Comparison of ENCODE assay signal across 26 cellular contexts in genomic region chr16:6549415-6549814, GRCh38.
DNase-seq lines count a peak whose midpoint lies in the region; ATAC-seq, FAIRE-seq and TF ChIP-seq lines count a peak whose summit lies in the region.
"Had no signal": no experiment of that assay in that cellular context is flagged by ENCODE, and none has a peak within 500 bp of the region (broad histone marks: within the 10 kb centered on the region; RNA-seq: fewer than 3 reads in every experiment).

No MANE protein-coding gene starts in this region.

- no peaks in the 10 kb centered on the region for H3K79me2 ChIP-seq in HepG2 (ENCODE audit: insufficient read depth, low read length)

- no peak overlapping the region for H3K27ac ChIP-seq in HepG2 (ENCODE audit: extremely low read length, insufficient read depth, low read length)
- no peak overlapping the region for H3K27ac ChIP-seq in right lobe of liver
- no peak overlapping the region for H3K27ac ChIP-seq in esophagus squamous epithelium
- H3K27ac ChIP-seq: 22Rv1, A549, BLaER1 had no signal

- H3K4me3 ChIP-seq in HepG2 (replicated peaks in 1 of 3; ENCODE audit: insufficient read depth in 1 of 3, low read depth in 2 of 3, low read length in 3 of 3) (no peak overlapping the region), right lobe of liver (no peak overlapping the region), NB4 (ENCODE audit: low read depth, low read length) (no peak overlapping the region), esophagus squamous epithelium (no peak overlapping the region)
- H3K4me3 ChIP-seq: A549, BLaER1, GM12878 had no signal

- H3K4me2 ChIP-seq in HepG2 (ENCODE audit: low read depth, low read length) = no peak overlapping the region
- H3K4me2 ChIP-seq: A549, BLaER1 had no signal

- no peaks in the 10 kb centered on the region for H4K20me1 ChIP-seq in HepG2 (ENCODE audit: insufficient read depth, low read length)
- H4K20me1 ChIP-seq: BLaER1 had no signal

- FAIRE-seq in HepG2 (lab: Jason Lieb, UNC) = no peak
- FAIRE-seq: A549, GM12878, GM12892, GM18507, GM19239 had no signal

- ATAC-seq in HepG2 (no peak), right lobe of liver (no peak)
- ATAC-seq: A549, GM12878 had no signal

- TF ChIP-seq POLR2A in HepG2 (IDR thresholded peaks at IDR 0.05; ENCODE audit: insufficient read depth in 1 of 2, low read depth in 2 of 2, low read length in 2 of 2) (no peak), right lobe of liver (IDR thresholded peaks at IDR 0.05) (no peak), NB4 (IDR thresholded peaks at IDR 0.05; ENCODE audit: extremely low read depth, insufficient read length) (no peak), esophagus squamous epithelium (IDR thresholded peaks at IDR 0.05) (no peak)

- H3K4me1 ChIP-seq in HepG2 (ENCODE audit: insufficient read depth, low read length) (no peaks in the 10 kb centered on the region), right lobe of liver (no peaks in the 10 kb centered on the region), esophagus squamous epithelium (no peaks in the 10 kb centered on the region)
- H3K4me1 ChIP-seq: A549, BE2C, BLaER1 had no signal

- no peak for TF ChIP-seq CTCF in HepG2 (CRISPR knock-in tag; IDR thresholded peaks at IDR 0.05)
- TF ChIP-seq CTCF in right lobe of liver (IDR thresholded peaks at IDR 0.05) = no peak
- no peak for TF ChIP-seq CTCF in NB4 (IDR thresholded peaks at IDR 0.05; ENCODE audit: low read depth, low read length)
- TF ChIP-seq CTCF in esophagus squamous epithelium (IDR thresholded peaks at IDR 0.05) = no peak

- BruUV-seq in HepG2 (replicated peaks; lab: Mats Ljungman, UMichigan) = no TSS peak

- H3K27me3 ChIP-seq in HepG2 (ENCODE audit: control insufficient read depth in 1 of 2, insufficient read depth in 2 of 2, low read length in 2 of 2) = no peaks in the 10 kb centered on the region
- H3K27me3 ChIP-seq in right lobe of liver = no peaks in the 10 kb centered on the region
- H3K27me3 ChIP-seq in esophagus squamous epithelium = no peaks in the 10 kb centered on the region
- H3K27me3 ChIP-seq: BE2C, BLaER1 had no signal

- CTCF ChIA-PET in HepG2 (lab: Yijun Ruan, JAX; ENCODE audit: low intra/inter-chr PET ratio, low total read pairs) = no interaction called here

- DNase-seq in HepG2 (ENCODE audit: low spot score) (no peak), right lobe of liver (no peak), NB4 (ENCODE audit: low read depth) (peak; percentile 5), GOT3 (lab: John Stamatoyannopoulos, UW) (no peak), esophagus squamous epithelium (lab: John Stamatoyannopoulos, UW) (no peak)
- DNase-seq: ACHN; BE2C; C1 segment of cervical spinal cord; CD4-positive, alpha-beta memory T cell; CD4-positive, CD25-positive, alpha-beta regulatory T cell; CD8-positive, alpha-beta memory T cell; COR-L47; DMS 273 treated with DMSO at 0.1 percent for 48 hours; DMS153; DMS53; DMS79; DND-41; EL; GDM1 had no signal

- H3K9me3 ChIP-seq in HepG2 (ENCODE audit: low read length) (peaks cover 8% of the 10 kb centered on the region; the same call in 1 of the 2 replicates), right lobe of liver (no peaks in the 10 kb centered on the region), esophagus squamous epithelium (no peaks in the 10 kb centered on the region)
- H3K9me3 ChIP-seq: A549, BE2C, BLaER1 had no signal

- H3K9ac ChIP-seq in HepG2 (ENCODE audit: insufficient read depth, low read depth, low read length) = no peak overlapping the region
- H3K9ac ChIP-seq: BLaER1 had no signal

- H3K36me3 ChIP-seq in HepG2 (replicated peaks in 1 of 2; ENCODE audit: control insufficient read depth in 1 of 2, insufficient read depth in 2 of 2, low read length in 2 of 2) = no peaks in the 10 kb centered on the region
- no peaks in the 10 kb centered on the region for H3K36me3 ChIP-seq in right lobe of liver
- no peaks in the 10 kb centered on the region for H3K36me3 ChIP-seq in esophagus squamous epithelium
- H3K36me3 ChIP-seq: BE2C, BLaER1 had no signal

- no peak for TF ChIP-seq EP300 in HepG2 (IDR thresholded peaks at IDR 0.05; ENCODE audit: low read depth in 2 of 2, low read length in 2 of 2)
- TF ChIP-seq EP300 in HepG2 (CRISPR knock-in tag; IDR thresholded peaks at IDR 0.05; ENCODE audit: borderline replicate concordance) = no peak

- no peak overlapping the region for H2AFZ ChIP-seq in HepG2 (ENCODE audit: low read length)

- POLR2A ChIA-PET in HepG2 (lab: Yijun Ruan, JAX) = no interaction called here

- WGBS in HepG2 (ENCODE audit: low lambda C conversion rate) = 0% methylated on average over 1 of the region's 1 CpG
- 10% methylated on average over 1 of the region's 1 CpG for WGBS in right lobe of liver (ENCODE audit: insufficient coverage, low coverage, low lambda C conversion rate, missing lambda C conversion rate)
- 61 to 65% methylated on average over 1 of the region's 1 CpG for WGBS in esophagus squamous epithelium, 2 donors

- intact Hi-C loops in HepG2 (cut with micrococcal nuclease; ENCODE audit: unreplicated experiment) (no loop called here), right lobe of liver (cut with DNase I) (no loop called here), esophagus squamous epithelium (cut with DNase I) (no loop called here)

- in situ Hi-C loops in HepG2 (cut with HindIII; ENCODE audit: extremely low pct_ligation_motif_present, low pct_unique_long_range_greater_than_20kb) = no loop called here

- no peak for TF ChIP-seq RAD21 in HepG2 (CRISPR knock-in tag; IDR thresholded peaks at IDR 0.05)

TF ChIP-seq in HepG2, 621 proteins besides CTCF, POLR2A, EP300 and RAD21:
- TF ChIP-seq PCBP2 (optimal IDR thresholded peaks at IDR 0.05; ENCODE audit: low read depth, low read length, poor library complexity, severe bottlenecking) (peak; percentile 68), ZNF549 (CRISPR knock-in tag; IDR thresholded peaks at IDR 0.05) (no peak)
